Comparison of ENCODE assay signal across 8 cellular contexts in the genomic region with DNA sequence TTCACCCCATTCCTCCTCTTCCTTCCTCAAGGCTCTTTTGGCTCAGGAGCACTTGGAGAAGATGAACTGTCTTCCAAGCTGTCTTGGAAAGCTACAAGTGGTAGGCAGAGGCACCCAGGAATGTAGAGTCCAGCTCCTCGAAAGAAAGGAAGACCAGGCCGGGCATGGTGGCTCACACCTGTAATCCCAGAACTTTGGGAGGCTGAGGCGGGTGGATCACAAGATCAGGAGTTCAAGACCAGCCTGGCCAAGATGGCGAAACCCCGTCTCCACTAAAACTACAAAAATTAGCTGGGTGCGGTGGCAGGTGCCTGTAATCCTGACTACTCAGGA. TPM values are rescaled to one million over a fixed set of nuclear protein-coding genes. Genes with fewer than 3 reads are reported as not detected.
DNase-seq lines count a peak whose midpoint lies in the region; ATAC-seq, FAIRE-seq and TF ChIP-seq lines count a peak whose summit lies in the region.
"Not testable (repeated sequence)": the region's sequence is repeated elsewhere in the genome, so short reads cannot be mapped to it uniquely, and the experiment has no call there.

No MANE protein-coding gene starts in this region.

- peak overlapping the region in 1 of 8 donors; percentile 6 for H3K27ac Mint-ChIP-seq in CD8-positive, alpha-beta memory T cell
- peak overlapping the region; percentile 90 to 98 (median 96) for H3K27ac Mint-ChIP-seq in naive B cell

- CTCF ChIA-PET in CD8-positive, alpha-beta memory T cell (lab: Charles Lee) = interaction anchor here (1.1 to 7.2 kb wide), 7 partner anchors 11 to 81 kb away, joined by 3 to 66 read pairs (median 6); a partner anchor contains a TSS
- CTCF ChIA-PET in OCI-LY7 (lab: Charles Lee; ENCODE audit: unreplicated experiment) = interaction anchor here (0.6 to 1.8 kb wide), 6 partner anchors 12 to 23 kb away, joined by 3 to 18 read pairs (median 4); a partner anchor contains a TSS
- CTCF ChIA-PET in HepG2 (lab: Yijun Ruan, JAX; ENCODE audit: low intra/inter-chr PET ratio, low total read pairs) = not testable (repeated sequence)

- BruUV-seq in OCI-LY7 (replicated peaks; lab: Mats Ljungman, UMichigan); HepG2 (replicated peaks; lab: Mats Ljungman, UMichigan): not testable (repeated sequence)

- H3K27me3 Mint-ChIP-seq in CD8-positive, alpha-beta memory T cell; naive B cell: not testable (repeated sequence)

- H3K4me1 Mint-ChIP-seq in CD8-positive, alpha-beta memory T cell = peaks cover 17 to 50% (median 22%) of the 10 kb centered on the region in 3 donors
- peaks cover 64 to 100% (median 86%) of the 10 kb centered on the region in 3 donors for H3K4me1 Mint-ChIP-seq in naive B cell

- H3K9me3 ChIP-seq in CD8-positive, alpha-beta memory T cell (ENCODE audit: low read length); OCI-LY7 (ENCODE audit: low read length); adrenal gland (replicated peaks in 1 of 3); esophagus (ENCODE audit: control insufficient read depth in 2 of 2, insufficient read depth in 1 of 2, low read depth in 1 of 2, low read length in 1 of 2); HepG2 (ENCODE audit: low read length); skeletal muscle tissue (ENCODE audit: control insufficient read depth in 3 of 3, low read length in 3 of 3); transverse colon: not testable (repeated sequence)

- not testable (repeated sequence) for ATAC-seq in HepG2; naive B cell (ENCODE audit: low read depth in 2 of 2)

- not testable (repeated sequence) for H3K9me3 Mint-ChIP-seq in CD8-positive, alpha-beta memory T cell; naive B cell

- TF ChIP-seq EP300 in HepG2 (IDR thresholded peaks at IDR 0.05; ENCODE audit: low read depth in 2 of 2, low read length in 2 of 2); HepG2 (CRISPR knock-in tag; IDR thresholded peaks at IDR 0.05; ENCODE audit: borderline replicate concordance); transverse colon (IDR thresholded peaks at IDR 0.05; ENCODE audit: low read depth): not testable (repeated sequence)

- H3K4me2 ChIP-seq in OCI-LY7 (ENCODE audit: low read length) = peak overlapping the region; percentile 87
- peak overlapping the region; percentile 89 for H3K4me2 ChIP-seq in HepG2 (ENCODE audit: low read depth, low read length)

- H3K4me3 Mint-ChIP-seq in CD8-positive, alpha-beta memory T cell = not testable (repeated sequence)
- H3K4me3 Mint-ChIP-seq in naive B cell = peak overlapping the region; percentile 2 to 90 (median 86)

- not testable (repeated sequence) for H4K20me1 ChIP-seq in OCI-LY7 (ENCODE audit: insufficient read depth, low read length); HepG2 (ENCODE audit: insufficient read depth, low read length)

- peaks cover 25% of the 10 kb centered on the region for H3K4me1 ChIP-seq in CD8-positive, alpha-beta memory T cell (ENCODE audit: insufficient read depth, low read length)
- H3K4me1 ChIP-seq in OCI-LY7 (ENCODE audit: insufficient read depth, low read length, poor library complexity, severe bottlenecking) = peaks cover 92% of the 10 kb centered on the region
- H3K4me1 ChIP-seq in adrenal gland (replicated peaks in 1 of 2) = peaks cover 20 to 23% of the 10 kb centered on the region in 2 donors
- H3K4me1 ChIP-seq in esophagus (ENCODE audit: control insufficient read depth in 2 of 2, insufficient read depth in 2 of 2, low read length in 1 of 2) = not testable (repeated sequence)
- peaks cover 58% of the 10 kb centered on the region for H3K4me1 ChIP-seq in HepG2 (ENCODE audit: insufficient read depth, low read length)
- peaks cover 20 to 40% (median 29%) of the 10 kb centered on the region in 3 donors for H3K4me1 ChIP-seq in skeletal muscle tissue (ENCODE audit: control insufficient read depth in 3 of 3, insufficient read depth in 3 of 3, low read length in 3 of 3)
- peaks cover 7 to 15% (median 10%) of the 10 kb centered on the region in 4 donors for H3K4me1 ChIP-seq in transverse colon

- in situ Hi-C loops in HepG2 (cut with HindIII; ENCODE audit: extremely low pct_ligation_motif_present, low pct_unique_long_range_greater_than_20kb) = loop anchor here (10.0 kb wide), 1 partner anchor 110 kb away; no protein-coding TSS in a partner anchor
- in situ Hi-C loops in transverse colon (cut with MboI; ENCODE audit: low pct_ligation_motif_present in 1 of 4, low pct_unique_long_range_greater_than_20kb in 1 of 4, low sequenced_read_pairs in 3 of 4) = not testable (repeated sequence)

- WGBS in adrenal gland, 4 donors = 93 to 97% (median 94%) methylated on average over 6 of the region's 6 CpGs
- 92 to 94% methylated on average over 6 of the region's 6 CpGs for WGBS in esophagus, 2 donors
- 73% methylated on average over 6 of the region's 6 CpGs for WGBS in HepG2 (ENCODE audit: low lambda C conversion rate)
- 89% methylated on average over 6 of the region's 6 CpGs; no CpG with 5 or more reads in 1 of the 2 donors for WGBS in transverse colon (ENCODE audit: low coverage in 1 of 2), 2 donors

- not testable (repeated sequence) for H3K27me3 ChIP-seq in CD8-positive, alpha-beta memory T cell (ENCODE audit: insufficient read depth, low read length, poor library complexity, severe bottlenecking); adrenal gland; esophagus (ENCODE audit: control insufficient read depth in 1 of 2, insufficient read depth in 2 of 2, low read length in 2 of 2); skeletal muscle tissue (ENCODE audit: control insufficient read depth in 3 of 3, insufficient read depth in 3 of 3, low read length in 3 of 3); transverse colon
- H3K27me3 ChIP-seq in HepG2 (ENCODE audit: control insufficient read depth in 1 of 2, insufficient read depth in 2 of 2, low read length in 2 of 2) = peaks cover 0 to 14% of the 10 kb centered on the region in 2 experiments; a peak in 1 of 5 replicates

- H3K79me2 ChIP-seq in OCI-LY7 (ENCODE audit: insufficient read depth, low read depth, low read length); HepG2 (ENCODE audit: insufficient read depth, low read length): not testable (repeated sequence)

- TF ChIP-seq CTCF in OCI-LY7 (conservative IDR thresholded peaks at IDR 0.05; ENCODE audit: low read length); adrenal gland (IDR thresholded peaks at IDR 0.05); HepG2 (CRISPR knock-in tag; IDR thresholded peaks at IDR 0.05); transverse colon (IDR thresholded peaks at IDR 0.05): not testable (repeated sequence)

- not testable (repeated sequence) for H2AFZ ChIP-seq in OCI-LY7 (ENCODE audit: low read length); HepG2 (ENCODE audit: low read length)

- H3K4me3 ChIP-seq in CD8-positive, alpha-beta memory T cell (ENCODE audit: low read length) = peak overlapping the region; percentile 25
- H3K4me3 ChIP-seq in OCI-LY7 (ENCODE audit: low read depth, low read length, poor library complexity, severe bottlenecking) = peak overlapping the region; percentile 57
- H3K4me3 ChIP-seq in adrenal gland = peak overlapping the region in 2 of 4 donors; percentile 8 to 26
- not testable (repeated sequence) for H3K4me3 ChIP-seq in esophagus (ENCODE audit: low read depth in 1 of 2, low read length in 2 of 2); transverse colon
- H3K4me3 ChIP-seq in HepG2 (replicated peaks in 1 of 3; ENCODE audit: insufficient read depth in 1 of 3, low read depth in 2 of 3, low read length in 3 of 3) = peak overlapping the region in 1 of 3 experiments; percentile 56; a peak in 2 of 6 replicates
- H3K4me3 ChIP-seq in skeletal muscle tissue (ENCODE audit: low read length in 3 of 3) = peak overlapping the region; percentile 40 to 58 (median 48)

- H3K36me3 ChIP-seq in CD8-positive, alpha-beta memory T cell (ENCODE audit: insufficient read depth, low read length); OCI-LY7 (ENCODE audit: insufficient read depth, low read length); adrenal gland (replicated peaks in 1 of 2); esophagus (ENCODE audit: control insufficient read depth in 2 of 2, insufficient read depth in 2 of 2, low read length in 1 of 2); HepG2 (replicated peaks in 1 of 2; ENCODE audit: control insufficient read depth in 1 of 2, insufficient read depth in 2 of 2, low read length in 2 of 2); skeletal muscle tissue (ENCODE audit: control insufficient read depth in 3 of 3, insufficient read depth in 3 of 3, low read length in 3 of 3); transverse colon: not testable (repeated sequence)

- H3K36me3 Mint-ChIP-seq in CD8-positive, alpha-beta memory T cell; naive B cell: not testable (repeated sequence)

- not testable (repeated sequence) for TF ChIP-seq POLR2A in adrenal gland (IDR thresholded peaks at IDR 0.05); HepG2 (IDR thresholded peaks at IDR 0.05; ENCODE audit: insufficient read depth in 1 of 2, low read depth in 2 of 2, low read length in 2 of 2); transverse colon (IDR thresholded peaks at IDR 0.05)

- not testable (repeated sequence) for FAIRE-seq in HepG2 (lab: Jason Lieb, UNC)

- peak overlapping the region; percentile 31; the same call in 1 of the 2 replicates for H3K9ac ChIP-seq in HepG2 (ENCODE audit: insufficient read depth, low read depth, low read length)
- peak overlapping the region; percentile 36 to 71 (median 61) for H3K9ac ChIP-seq in skeletal muscle tissue (ENCODE audit: low read depth in 1 of 3, low read length in 3 of 3)

- POLR2A ChIA-PET in CD8-positive, alpha-beta memory T cell (lab: Charles Lee) = interaction anchor here (0.5 to 2.0 kb wide), 5 partner anchors 11 to 45 kb away, joined by 4 to 14 read pairs (median 9); a partner anchor contains a TSS
- POLR2A ChIA-PET in OCI-LY7 (lab: Charles Lee) (interaction anchor here (0.9 to 13.2 kb wide), 9 partner anchors 17 to 110 kb away, joined by 3 to 272 read pairs (median 6); a partner anchor contains a TSS), HepG2 (lab: Yijun Ruan, JAX) (interaction anchor here (1.0 to 2.9 kb wide), 10 partner anchors 12 to 536 kb away, joined by 3 to 89 read pairs (median 4); a partner anchor contains a TSS)

- not testable (repeated sequence) for H3K9me2 ChIP-seq in OCI-LY7 (ENCODE audit: insufficient read depth, low read length)

- not testable (repeated sequence) for H3K27ac ChIP-seq in CD8-positive, alpha-beta memory T cell (ENCODE audit: low read depth, low read length)
- H3K27ac ChIP-seq in OCI-LY7 (ENCODE audit: low read depth, low read length, poor library complexity, severe bottlenecking) (peak overlapping the region; percentile 96), adrenal gland (peak overlapping the region in 3 of 5 donors; percentile 76 to 84 (median 83)), esophagus (ENCODE audit: low read depth in 2 of 2, low read length in 1 of 2) (peak overlapping the region; percentile 7 to 78), HepG2 (ENCODE audit: extremely low read length, insufficient read depth, low read length) (peak overlapping the region; percentile 67), skeletal muscle tissue (ENCODE audit: low read depth, low read length) (peak overlapping the region; percentile 77), transverse colon (peak overlapping the region; percentile 65 to 86 (median 75))

- intact Hi-C loops in OCI-LY7 (cut with micrococcal nuclease; ENCODE audit: unreplicated experiment); HepG2 (cut with micrococcal nuclease; ENCODE audit: unreplicated experiment): not testable (repeated sequence)
- intact Hi-C loops in adrenal gland (cut with DNase I) (loop anchor here in 1 of 2 donors (10.0 kb wide), 2 partner anchors 60 to 110 kb away; no protein-coding TSS in a partner anchor), transverse colon (cut with DNase I; ENCODE audit: low total_unique reads) (loop anchor here (5.0 kb wide), 1 partner anchor 108 kb away; no protein-coding TSS in a partner anchor)

- TF ChIP-seq RAD21 in HepG2 (CRISPR knock-in tag; IDR thresholded peaks at IDR 0.05) = not testable (repeated sequence)

- DNase-seq in CD8-positive, alpha-beta memory T cell; OCI-LY7 (ENCODE audit: low spot score); adrenal gland; HepG2 (ENCODE audit: low spot score); naive B cell; transverse colon: not testable (repeated sequence)

RNA-seq across cellular contexts. Expression of a gene that starts 11.3 kb away (rescaled TPM):
- total RNA-seq in CD8-positive, alpha-beta memory T cell = 10 to 100 TPM; 47.9 to 50.5 TPM
- polyA plus RNA-seq in CD8-positive, alpha-beta memory T cell = 134 TPM
- total RNA-seq in OCI-LY7 (2014; rRNA removed; shearing (Covaris generic)) = 111 and 123 TPM in 2 replicates
- 118 and 119 TPM in 2 replicates for total RNA-seq in OCI-LY7 (2022)
- 100 to 1,000 TPM; 123 to 241 (median 177) TPM for total RNA-seq in adrenal gland
- 100 to 1,000 TPM in 2 of 3 donors, 10 to 100 TPM in 1; 76.1 to 176 (median 148) TPM for polyA plus RNA-seq in adrenal gland
- 10 to 100 TPM; 24.2 to 32.4 TPM for polyA plus RNA-seq in esophagus
- total RNA-seq in HepG2 (2016; rRNA removed; fragmentation: Illumina TruSeq; extraction: Trizol) = 45.2 and 46.3 TPM in 2 replicates
- total RNA-seq in HepG2 (2016; cell fraction: cytosol; rRNA removed; fragmentation: Illumina TruSeq; extraction: Trizol; ENCODE audit: low read depth) = 55.5 and 59.1 TPM in 2 replicates
- 40.1 and 44.9 TPM in 2 replicates for total RNA-seq in HepG2 (2016; cell fraction: insoluble cytoplasmic fraction; rRNA removed; fragmentation: Illumina TruSeq; extraction: Trizol)
- total RNA-seq in HepG2 (2016; cell fraction: membrane; rRNA removed; fragmentation: Illumina TruSeq; extraction: Trizol) = 122 and 135 TPM in 2 replicates
- total RNA-seq in HepG2 (2016; cell fraction: nucleus; rRNA removed; fragmentation: Illumina TruSeq; extraction: Trizol) = 20.8 and 25.7 TPM in 2 replicates
- polyA plus RNA-seq in HepG2 (2011; rRNA removed) = 12.2 and 14.4 TPM in 2 replicates
- 10.9 and 17.9 TPM in 2 replicates for polyA plus RNA-seq in HepG2 (2011; cell fraction: cytosol; rRNA removed)
- polyA plus RNA-seq in HepG2 (2011; cell fraction: nucleus; rRNA removed) = 5.2 and 8.5 TPM in 2 replicates
- 11.3 and 12.9 TPM in 2 replicates for polyA plus RNA-seq in HepG2 (2012)
- 76.9 and 83.3 TPM in 2 replicates for polyA plus RNA-seq in HepG2 (2016; cell fraction: cytosol; fragmentation: Illumina TruSeq; extraction: Trizol; ENCODE audit: low read depth)
- 49.2 and 57.5 TPM in 2 replicates for polyA plus RNA-seq in HepG2 (2016; cell fraction: insoluble cytoplasmic fraction; fragmentation: Illumina TruSeq; extraction: Trizol; ENCODE audit: low read depth)
- 129 and 152 TPM in 2 replicates for polyA plus RNA-seq in HepG2 (2016; cell fraction: membrane; fragmentation: Illumina TruSeq; extraction: Trizol; ENCODE audit: low read depth)
- 30.6 and 33.2 TPM in 2 replicates for polyA plus RNA-seq in HepG2 (2016; cell fraction: nucleus; fragmentation: Illumina TruSeq; extraction: Trizol; ENCODE audit: insufficient read depth, low read depth)
- 0.35 and 14.2 TPM in 2 replicates for polyA minus RNA-seq in HepG2 (2011; rRNA and poly(A)+ RNA removed; ENCODE audit: low replicate concordance)
- polyA minus RNA-seq in HepG2 (2011; cell fraction: cytosol; rRNA and poly(A)+ RNA removed) = 5.0 and 5.8 TPM in 2 replicates
- 6.7 and 12.7 TPM in 2 replicates for polyA minus RNA-seq in HepG2 (2011; cell fraction: nucleus; rRNA and poly(A)+ RNA removed)
- polyA plus RNA-seq in naive B cell (ENCODE audit: low read depth in 6 of 6) = 100 to 1,000 TPM in 3 of 6 donors, 10 to 100 TPM in 3; 76.4 to 143 (median 98.1) TPM
- 21.9 TPM for total RNA-seq in skeletal muscle tissue
- total RNA-seq in transverse colon = 10 to 100 TPM; 37.7 to 89.2 (median 62.1) TPM

RNA-seq across cellular contexts. Expression of a gene that starts 17.8 kb away (rescaled TPM):
- total RNA-seq in CD8-positive, alpha-beta memory T cell = 10 to 100 TPM; 12.7 to 14.9 TPM
- polyA plus RNA-seq in CD8-positive, alpha-beta memory T cell = 4.7 TPM
- 52.4 and 60.2 TPM in 2 replicates for total RNA-seq in OCI-LY7 (2014; rRNA removed; shearing (Covaris generic))
- 52.9 and 64.5 TPM in 2 replicates for total RNA-seq in OCI-LY7 (2022)
- 10 to 100 TPM; 45.0 to 79.8 (median 53.9) TPM for total RNA-seq in adrenal gland
- 10 to 100 TPM; 15.5 to 62.9 (median 21.4) TPM for polyA plus RNA-seq in adrenal gland
- polyA plus RNA-seq in esophagus = 10 to 100 TPM; 43.4 to 80.7 TPM
- 16.6 and 29.6 TPM in 2 replicates for total RNA-seq in HepG2 (2016; rRNA removed; fragmentation: Illumina TruSeq; extraction: Trizol)
- 4.1 and 4.6 TPM in 2 replicates for total RNA-seq in HepG2 (2016; cell fraction: cytosol; rRNA removed; fragmentation: Illumina TruSeq; extraction: Trizol; ENCODE audit: low read depth)
- total RNA-seq in HepG2 (2016; cell fraction: insoluble cytoplasmic fraction; rRNA removed; fragmentation: Illumina TruSeq; extraction: Trizol) = 17.1 and 30.7 TPM in 2 replicates
- total RNA-seq in HepG2 (2016; cell fraction: membrane; rRNA removed; fragmentation: Illumina TruSeq; extraction: Trizol) = 11.9 and 12.6 TPM in 2 replicates
- total RNA-seq in HepG2 (2016; cell fraction: nucleus; rRNA removed; fragmentation: Illumina TruSeq; extraction: Trizol) = 27.5 and 33.6 TPM in 2 replicates
- polyA plus RNA-seq in HepG2 (2011; rRNA removed) = 12.9 and 14.6 TPM in 2 replicates
- 11.3 TPM in 2 replicates for polyA plus RNA-seq in HepG2 (2011; cell fraction: cytosol; rRNA removed)
- 3.9 and 5.2 TPM in 2 replicates for polyA plus RNA-seq in HepG2 (2011; cell fraction: nucleus; rRNA removed)
- 8.5 and 11.0 TPM in 2 replicates for polyA plus RNA-seq in HepG2 (2012)
- 3.8 TPM in 2 replicates for polyA plus RNA-seq in HepG2 (2016; cell fraction: cytosol; fragmentation: Illumina TruSeq; extraction: Trizol; ENCODE audit: low read depth)
- polyA plus RNA-seq in HepG2 (2016; cell fraction: insoluble cytoplasmic fraction; fragmentation: Illumina TruSeq; extraction: Trizol; ENCODE audit: low read depth) = 21.4 and 21.7 TPM in 2 replicates
- polyA plus RNA-seq in HepG2 (2016; cell fraction: membrane; fragmentation: Illumina TruSeq; extraction: Trizol; ENCODE audit: low read depth) = 9.6 and 10.8 TPM in 2 replicates
- polyA plus RNA-seq in HepG2 (2016; cell fraction: nucleus; fragmentation: Illumina TruSeq; extraction: Trizol; ENCODE audit: insufficient read depth, low read depth) = 42.8 and 48.3 TPM in 2 replicates
- 9.2 and 31.1 TPM in 2 replicates for polyA minus RNA-seq in HepG2 (2011; rRNA and poly(A)+ RNA removed; ENCODE audit: low replicate concordance)
- polyA minus RNA-seq in HepG2 (2011; cell fraction: cytosol; rRNA and poly(A)+ RNA removed) = 12.1 and 12.7 TPM in 2 replicates
- polyA minus RNA-seq in HepG2 (2011; cell fraction: nucleus; rRNA and poly(A)+ RNA removed) = 6.6 and 10.6 TPM in 2 replicates
- 10 to 100 TPM; 37.6 to 74.5 (median 53.4) TPM for polyA plus RNA-seq in naive B cell (ENCODE audit: low read depth in 6 of 6)
- total RNA-seq in skeletal muscle tissue = 16.7 TPM
- 10 to 100 TPM in 2 of 4 donors, 1 to 10 TPM in 2; 5.6 to 19.5 (median 11.2) TPM for total RNA-seq in transverse colon
